In genomic region chr12:76611533-76611932, GRCh38 we compare ENCODE assay signal across 1 cellular context.
TF ChIP-seq lines count a peak whose summit lies in the region.

No MANE protein-coding gene starts in this region.

TF ChIP-seq in GM23338, 12 proteins besides CTCF, POLR2A, EP300 and RAD21 (continued from another document):
- no peak for TF ChIP-seq ZNF462 (CRISPR knock-in tag; IDR thresholded peaks at IDR 0.05)
- no peak for TF ChIP-seq EZH2 (IDR thresholded peaks at IDR 0.05; ENCODE audit: low read depth, unreplicated experiment)
- no peak for TF ChIP-seq NANOG (IDR thresholded peaks at IDR 0.05; ENCODE audit: borderline replicate concordance)
- TF ChIP-seq ZNF331 (CRISPR knock-in tag; IDR thresholded peaks at IDR 0.05; ENCODE audit: low read depth) = no peak
- TF ChIP-seq, protein P1, sequence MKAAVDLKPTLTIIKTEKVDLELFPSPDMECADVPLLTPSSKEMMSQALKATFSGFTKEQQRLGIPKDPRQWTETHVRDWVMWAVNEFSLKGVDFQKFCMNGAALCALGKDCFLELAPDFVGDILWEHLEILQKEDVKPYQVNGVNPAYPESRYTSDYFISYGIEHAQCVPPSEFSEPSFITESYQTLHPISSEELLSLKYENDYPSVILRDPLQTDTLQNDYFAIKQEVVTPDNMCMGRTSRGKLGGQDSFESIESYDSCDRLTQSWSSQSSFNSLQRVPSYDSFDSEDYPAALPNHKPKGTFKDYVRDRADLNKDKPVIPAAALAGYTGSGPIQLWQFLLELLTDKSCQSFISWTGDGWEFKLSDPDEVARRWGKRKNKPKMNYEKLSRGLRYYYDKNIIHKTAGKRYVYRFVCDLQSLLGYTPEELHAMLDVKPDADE (IDR thresholded peaks at IDR 0.05) = no peak
- no peak for TF ChIP-seq STAT1 (IDR thresholded peaks at IDR 0.05; ENCODE audit: unreplicated experiment)
- no peak for TF ChIP-seq ZNF114 (CRISPR knock-in tag; IDR thresholded peaks at IDR 0.05)
- TF ChIP-seq JUNB (IDR thresholded peaks at IDR 0.05; ENCODE audit: unreplicated experiment) = no peak
- no peak for TF ChIP-seq POLR2AphosphoS5 (IDR thresholded peaks at IDR 0.05; ENCODE audit: low read depth)
- TF ChIP-seq, protein P2, sequence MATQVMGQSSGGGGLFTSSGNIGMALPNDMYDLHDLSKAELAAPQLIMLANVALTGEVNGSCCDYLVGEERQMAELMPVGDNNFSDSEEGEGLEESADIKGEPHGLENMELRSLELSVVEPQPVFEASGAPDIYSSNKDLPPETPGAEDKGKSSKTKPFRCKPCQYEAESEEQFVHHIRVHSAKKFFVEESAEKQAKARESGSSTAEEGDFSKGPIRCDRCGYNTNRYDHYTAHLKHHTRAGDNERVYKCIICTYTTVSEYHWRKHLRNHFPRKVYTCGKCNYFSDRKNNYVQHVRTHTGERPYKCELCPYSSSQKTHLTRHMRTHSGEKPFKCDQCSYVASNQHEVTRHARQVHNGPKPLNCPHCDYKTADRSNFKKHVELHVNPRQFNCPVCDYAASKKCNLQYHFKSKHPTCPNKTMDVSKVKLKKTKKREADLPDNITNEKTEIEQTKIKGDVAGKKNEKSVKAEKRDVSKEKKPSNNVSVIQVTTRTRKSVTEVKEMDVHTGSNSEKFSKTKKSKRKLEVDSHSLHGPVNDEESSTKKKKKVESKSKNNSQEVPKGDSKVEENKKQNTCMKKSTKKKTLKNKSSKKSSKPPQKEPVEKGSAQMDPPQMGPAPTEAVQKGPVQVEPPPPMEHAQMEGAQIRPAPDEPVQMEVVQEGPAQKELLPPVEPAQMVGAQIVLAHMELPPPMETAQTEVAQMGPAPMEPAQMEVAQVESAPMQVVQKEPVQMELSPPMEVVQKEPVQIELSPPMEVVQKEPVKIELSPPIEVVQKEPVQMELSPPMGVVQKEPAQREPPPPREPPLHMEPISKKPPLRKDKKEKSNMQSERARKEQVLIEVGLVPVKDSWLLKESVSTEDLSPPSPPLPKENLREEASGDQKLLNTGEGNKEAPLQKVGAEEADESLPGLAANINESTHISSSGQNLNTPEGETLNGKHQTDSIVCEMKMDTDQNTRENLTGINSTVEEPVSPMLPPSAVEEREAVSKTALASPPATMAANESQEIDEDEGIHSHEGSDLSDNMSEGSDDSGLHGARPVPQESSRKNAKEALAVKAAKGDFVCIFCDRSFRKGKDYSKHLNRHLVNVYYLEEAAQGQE (IDR thresholded peaks at IDR 0.05; ENCODE audit: unreplicated experiment) = no peak
- TF ChIP-seq CREB1 (CRISPR knock-in tag; IDR thresholded peaks at IDR 0.05; ENCODE audit: low read depth) = no peak
TF ChIP-seq in GM23338: peak in this region for 0.
